Comparison of ENCODE assay signal across 23 cellular contexts in genomic region chr6:133635447-133635846, GRCh38.
"Had no signal": no experiment of that assay in that cellular context is flagged by ENCODE, and none has a peak within 500 bp of the region (broad histone marks: within the 10 kb centered on the region; RNA-seq: fewer than 3 reads in every experiment).

No MANE protein-coding gene starts in this region.

- H3K4me1 Mint-ChIP-seq: memory B cell; naive thymus-derived CD8-positive, alpha-beta T cell; stimulated activated memory B cell treated with anti-CD40 and anti-IgM and Interleukin-4, amounts not matched to agents 10 μg/mL and 1 μg/mL and 100 μg/mL, for 72 hours; stimulated activated naive CD8-positive, alpha-beta T cell treated with anti-CD3 and anti-CD28 coated beads, Interleukin-15, amount 100 ng/mL, for 72 hours had no signal

- H3K4me3 Mint-ChIP-seq: memory B cell; naive thymus-derived CD8-positive, alpha-beta T cell; stimulated activated memory B cell treated with anti-CD40 and anti-IgM and Interleukin-4, amounts not matched to agents 10 μg/mL and 1 μg/mL and 100 μg/mL, for 72 hours; stimulated activated naive CD8-positive, alpha-beta T cell treated with anti-CD3 and anti-CD28 coated beads, Interleukin-15, amount 100 ng/mL, for 72 hours had no signal

- H3K36me3 Mint-ChIP-seq: memory B cell; naive thymus-derived CD8-positive, alpha-beta T cell; stimulated activated memory B cell treated with anti-CD40 and anti-IgM and Interleukin-4, amounts not matched to agents 10 μg/mL and 1 μg/mL and 100 μg/mL, for 72 hours had no signal

- H3K36me3 ChIP-seq: left ventricle myocardium inferior, ovary, right atrium auricular region, right lobe of liver, thyroid gland, transverse colon, upper lobe of left lung, vagina had no signal

- H3K4me1 ChIP-seq: left ventricle myocardium inferior, right lobe of liver, testis, thyroid gland, transverse colon, upper lobe of left lung had no signal

- DNase-seq: islet precursor cell; left ventricle myocardium inferior; naive thymus-derived CD8-positive, alpha-beta T cell; ovary; right lobe of liver; stimulated activated CD4-positive, alpha-beta T cell treated with anti-CD3 and anti-CD28 coated beads, Interleukin-1b, Interleukin-23, amount 100 ng/mL, for 48 hours; stimulated activated CD4-positive, alpha-beta T cell treated with anti-CD3 and anti-CD28 coated beads, Interleukin-2, amount 100 ng/mL, for 48 hours; stimulated activated CD4-positive, alpha-beta T cell treated with anti-CD3 and anti-CD28 coated beads, Interleukin-4, amount 100 ng/mL, for 4 hours; stimulated activated CD8-positive, alpha-beta memory T cell treated with anti-CD3 and anti-CD28 coated beads, Interleukin-4, amount 100 ng/mL, for 48 hours; stimulated activated naive CD4-positive, alpha-beta T cell treated with Interleukin-2 at 50 U/mL for 16 hours; stimulated activated naive CD8-positive, alpha-beta T cell treated with anti-CD3 and anti-CD28 coated beads, Interleukin-15, amount 100 ng/mL, for 72 hours; testis; thyroid gland; transverse colon; upper lobe of left lung had no signal

- ATAC-seq: naive thymus-derived CD8-positive, alpha-beta T cell; stimulated activated naive CD8-positive, alpha-beta T cell treated with anti-CD3 and anti-CD28 coated beads, Interleukin-15, amount 100 ng/mL, for 72 hours had no signal

- H3K9me3 ChIP-seq: ovary, right atrium auricular region, right lobe of liver, testis, thyroid gland, transverse colon, upper lobe of left lung, vagina had no signal

- H2AFZ ChIP-seq: hepatocyte had no signal

- H3K4me3 ChIP-seq: hepatocyte, left ventricle myocardium inferior, lung, ovary, right atrium auricular region, right lobe of liver, smooth muscle cell, testis, thyroid gland, transverse colon, upper lobe of left lung, vagina had no signal

- H3K4me2 ChIP-seq: hepatocyte, smooth muscle cell had no signal

- H3K27me3 ChIP-seq: hepatocyte, ovary, right atrium auricular region, right lobe of liver, testis, thyroid gland, transverse colon, upper lobe of left lung, vagina had no signal

- H3K27ac Mint-ChIP-seq: memory B cell; naive thymus-derived CD8-positive, alpha-beta T cell; progenitor cell of endocrine pancreas; stimulated activated memory B cell treated with anti-CD40 and anti-IgM and Interleukin-4, amounts not matched to agents 10 μg/mL and 1 μg/mL and 100 μg/mL, for 72 hours; stimulated activated naive CD8-positive, alpha-beta T cell treated with anti-CD3 and anti-CD28 coated beads, Interleukin-15, amount 100 ng/mL, for 72 hours had no signal

- H3K27ac ChIP-seq: hepatocyte, left ventricle myocardium inferior, ovary, right atrium auricular region, right lobe of liver, testis, thyroid gland, transverse colon, upper lobe of left lung, vagina had no signal

- H3K27me3 Mint-ChIP-seq: memory B cell; progenitor cell of endocrine pancreas; stimulated activated memory B cell treated with anti-CD40 and anti-IgM and Interleukin-4, amounts not matched to agents 10 μg/mL and 1 μg/mL and 100 μg/mL, for 72 hours; stimulated activated naive CD8-positive, alpha-beta T cell treated with anti-CD3 and anti-CD28 coated beads, Interleukin-15, amount 100 ng/mL, for 72 hours had no signal
